In the genomic region with DNA sequence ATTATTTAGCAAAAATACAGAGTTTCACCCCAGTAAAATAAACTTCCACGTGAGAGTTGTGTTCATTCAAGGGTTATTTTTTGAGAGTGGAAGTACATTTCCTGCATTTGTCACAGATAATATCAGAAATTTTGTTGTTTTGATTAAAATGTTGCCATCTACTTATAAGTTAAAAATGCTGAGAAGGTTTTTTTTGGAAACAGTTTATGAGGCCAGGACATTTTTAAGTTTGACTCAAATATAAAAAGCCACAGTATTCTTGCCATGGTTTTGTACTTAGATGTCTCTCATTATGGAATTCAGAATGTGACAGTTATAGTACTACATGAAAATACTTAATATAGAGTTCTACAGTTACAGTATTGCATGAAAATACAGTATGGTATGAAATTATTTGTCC, we compare ENCODE assay signal across 27 cellular contexts.
"Had no signal": no experiment of that assay in that cellular context is flagged by ENCODE, and none has a peak within 500 bp of the region (broad histone marks: within the 10 kb centered on the region; RNA-seq: fewer than 3 reads in every experiment).

No MANE protein-coding gene starts in this region.

- H3K4me1 Mint-ChIP-seq: neural progenitor cell; stimulated activated naive B cell treated with anti-CD40 and anti-IgM and Interleukin-4, amounts not matched to agents 10 μg/mL and 1 μg/mL and 100 μg/mL, for 72 hours had no signal

- H3K9ac ChIP-seq: neural progenitor cell, parathyroid adenoma had no signal

- H3K27me3 Mint-ChIP-seq: naive thymus-derived CD4-positive, alpha-beta T cell; progenitor cell of endocrine pancreas; stimulated activated naive B cell treated with anti-CD40 and anti-IgM and Interleukin-4, amounts not matched to agents 10 μg/mL and 1 μg/mL and 100 μg/mL, for 72 hours; stimulated activated naive CD8-positive, alpha-beta T cell treated with anti-CD3 and anti-CD28 coated beads, Interleukin-15, Interleukin-2, amounts not matched to agents 100 ng/mL and 50 ng/mL, for 24 hours had no signal

- H3K9me3 ChIP-seq: esophagus squamous epithelium, heart right ventricle, left lung, right atrium auricular region, sigmoid colon, thoracic aorta, tibial nerve, upper lobe of right lung, uterus had no signal

- H3K4me3 ChIP-seq: esophagus squamous epithelium, heart right ventricle, left lung, neural progenitor cell, right atrium auricular region, sigmoid colon, skin epidermis, thoracic aorta, tibial nerve, upper lobe of right lung, uterus had no signal

- H3K36me3 ChIP-seq: thoracic aorta, uterus had no signal

- H2AFZ ChIP-seq: neural progenitor cell, parathyroid adenoma had no signal

- ATAC-seq: heart right ventricle; left cardiac atrium; left lung; naive thymus-derived CD4-positive, alpha-beta T cell; stimulated activated naive B cell treated with anti-CD40 and anti-IgM and Interleukin-4, amounts not matched to agents 10 μg/mL and 1 μg/mL and 100 μg/mL, for 72 hours; upper lobe of right lung had no signal

- DNase-seq: effector memory CD4-positive, alpha-beta T cell; esophagus squamous epithelium; foreskin melanocyte; glutamatergic neuron; heart right ventricle; hippocampal formation; left cardiac atrium; left lung; mesenchymal stem cell; midbrain; naive thymus-derived CD4-positive, alpha-beta T cell; sigmoid colon; stimulated activated CD4-positive, alpha-beta T cell treated with anti-CD3 and anti-CD28 coated beads, Interleukin-15, amount 100 ng/mL, for 24 hours; stimulated activated CD4-positive, alpha-beta T cell treated with anti-CD3 and anti-CD28 coated beads, Interleukin-2, amount 100 ng/mL, for 48 hours; stimulated activated naive B cell treated with anti-CD40 and anti-IgM and Interleukin-4, amounts not matched to agents 10 μg/mL and 1 μg/mL and 100 μg/mL, for 72 hours; upper lobe of right lung; uterus had no signal

- H3K4me1 ChIP-seq: esophagus squamous epithelium, left lung, tibial nerve, upper lobe of right lung, uterus had no signal

- H3K9me3 Mint-ChIP-seq: naive thymus-derived CD4-positive, alpha-beta T cell; nephron; neural progenitor cell; stimulated activated naive B cell treated with anti-CD40 and anti-IgM and Interleukin-4, amounts not matched to agents 10 μg/mL and 1 μg/mL and 100 μg/mL, for 72 hours; stimulated activated naive CD8-positive, alpha-beta T cell treated with anti-CD3 and anti-CD28 coated beads, Interleukin-15, Interleukin-2, amounts not matched to agents 100 ng/mL and 50 ng/mL, for 24 hours had no signal

- H3K4me2 ChIP-seq: neural progenitor cell had no signal

- H3K27ac Mint-ChIP-seq: neural progenitor cell; stimulated activated naive B cell treated with anti-CD40 and anti-IgM and Interleukin-4, amounts not matched to agents 10 μg/mL and 1 μg/mL and 100 μg/mL, for 72 hours; stimulated activated naive CD8-positive, alpha-beta T cell treated with anti-CD3 and anti-CD28 coated beads, Interleukin-15, Interleukin-2, amounts not matched to agents 100 ng/mL and 50 ng/mL, for 24 hours had no signal

- H3K27ac ChIP-seq: coronary artery, esophagus squamous epithelium, heart right ventricle, left lung, neural progenitor cell, parathyroid adenoma, right atrium auricular region, sigmoid colon, skin epidermis, thoracic aorta, tibial nerve, upper lobe of right lung, uterus had no signal

- H3K27me3 ChIP-seq: esophagus squamous epithelium, heart right ventricle, left lung, neural progenitor cell, right atrium auricular region, sigmoid colon, tibial nerve, upper lobe of right lung, uterus had no signal

- H3K79me2 ChIP-seq: parathyroid adenoma had no signal

- H3K4me3 Mint-ChIP-seq: naive thymus-derived CD4-positive, alpha-beta T cell; nephron; neural progenitor cell; stimulated activated naive B cell treated with anti-CD40 and anti-IgM and Interleukin-4, amounts not matched to agents 10 μg/mL and 1 μg/mL and 100 μg/mL, for 72 hours; stimulated activated naive CD8-positive, alpha-beta T cell treated with anti-CD3 and anti-CD28 coated beads, Interleukin-15, Interleukin-2, amounts not matched to agents 100 ng/mL and 50 ng/mL, for 24 hours had no signal
